ENCODE assay signal across 1 cellular context in genomic region chr2:3581367-3582262, GRCh38.
A peak's percentile ranks its signal among the peaks of the same experiment; 100 is the strongest.
TF ChIP-seq lines count a peak whose summit lies in the region.

No MANE protein-coding gene starts in this region.

TF ChIP-seq in HCT116, 20 proteins besides CTCF, POLR2A, EP300 and RAD21:
- TF ChIP-seq, protein P1, sequence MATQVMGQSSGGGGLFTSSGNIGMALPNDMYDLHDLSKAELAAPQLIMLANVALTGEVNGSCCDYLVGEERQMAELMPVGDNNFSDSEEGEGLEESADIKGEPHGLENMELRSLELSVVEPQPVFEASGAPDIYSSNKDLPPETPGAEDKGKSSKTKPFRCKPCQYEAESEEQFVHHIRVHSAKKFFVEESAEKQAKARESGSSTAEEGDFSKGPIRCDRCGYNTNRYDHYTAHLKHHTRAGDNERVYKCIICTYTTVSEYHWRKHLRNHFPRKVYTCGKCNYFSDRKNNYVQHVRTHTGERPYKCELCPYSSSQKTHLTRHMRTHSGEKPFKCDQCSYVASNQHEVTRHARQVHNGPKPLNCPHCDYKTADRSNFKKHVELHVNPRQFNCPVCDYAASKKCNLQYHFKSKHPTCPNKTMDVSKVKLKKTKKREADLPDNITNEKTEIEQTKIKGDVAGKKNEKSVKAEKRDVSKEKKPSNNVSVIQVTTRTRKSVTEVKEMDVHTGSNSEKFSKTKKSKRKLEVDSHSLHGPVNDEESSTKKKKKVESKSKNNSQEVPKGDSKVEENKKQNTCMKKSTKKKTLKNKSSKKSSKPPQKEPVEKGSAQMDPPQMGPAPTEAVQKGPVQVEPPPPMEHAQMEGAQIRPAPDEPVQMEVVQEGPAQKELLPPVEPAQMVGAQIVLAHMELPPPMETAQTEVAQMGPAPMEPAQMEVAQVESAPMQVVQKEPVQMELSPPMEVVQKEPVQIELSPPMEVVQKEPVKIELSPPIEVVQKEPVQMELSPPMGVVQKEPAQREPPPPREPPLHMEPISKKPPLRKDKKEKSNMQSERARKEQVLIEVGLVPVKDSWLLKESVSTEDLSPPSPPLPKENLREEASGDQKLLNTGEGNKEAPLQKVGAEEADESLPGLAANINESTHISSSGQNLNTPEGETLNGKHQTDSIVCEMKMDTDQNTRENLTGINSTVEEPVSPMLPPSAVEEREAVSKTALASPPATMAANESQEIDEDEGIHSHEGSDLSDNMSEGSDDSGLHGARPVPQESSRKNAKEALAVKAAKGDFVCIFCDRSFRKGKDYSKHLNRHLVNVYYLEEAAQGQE (IDR thresholded peaks at IDR 0.05; ENCODE audit: low read depth), result no peak
- peak; percentile 42 for TF ChIP-seq POLR2AphosphoS5 (IDR thresholded peaks at IDR 0.05; ENCODE audit: low read depth, low read length)
